Comparison of ENCODE assay signal across 24 cellular contexts in genomic region chr6:7883381-7883780, GRCh38.
"Had no signal": no experiment of that assay in that cellular context is flagged by ENCODE, and none has a peak within 500 bp of the region (broad histone marks: within the 10 kb centered on the region; RNA-seq: fewer than 3 reads in every experiment).

No MANE protein-coding gene starts in this region.

- H3K4me1 ChIP-seq: Peyer's patch, SJSA1 had no signal

- H3K27ac ChIP-seq: HL-60, PC-9, Peyer's patch, SJSA1, SK-N-MC had no signal

- DNase-seq: KBM-7; NCI-H1092; NCI-H1105 treated with DMSO at 0.1 percent for 48 hours; NCI-H1417 treated with DMSO at 0.1 percent for 48 hours; NCI-H146; NCI-H1694 treated with DMSO at 0.1 percent for 48 hours; NCI-H2029; NCI-H2081 treated with DMSO at 0.1 percent for 48 hours; NCI-H2171; NCI-H226; NCI-H446; NCI-H510A; NCI-H524 treated with DMSO at 0.1 percent for 48 hours; NCI-H69; NCI-H774; NK-92 treated with Interleukin-12 subunit alpha and Interleukin-12 subunit beta, amount 100 ng/mL, for 24 hours; OCI-M1; PC-9; Peyer's patch; SIG-M5 had no signal

- H2AFZ ChIP-seq: PC-9 had no signal

- H3K27me3 ChIP-seq: Peyer's patch, SJSA1 had no signal

- H3K9me3 ChIP-seq: Peyer's patch, SJSA1 had no signal

- ATAC-seq: Right ventricle myocardium inferior had no signal

- H3K4me3 ChIP-seq: PC-9, Peyer's patch, SJSA1, SK-N-MC had no signal

- H3K4me2 ChIP-seq: PC-9 had no signal
